In genomic region chr17:19727466-19728113, GRCh38 we compare ENCODE assay signal across 10 cellular contexts. TPM values are rescaled to one million over a fixed set of nuclear protein-coding genes. Genes with fewer than 3 reads are reported as not detected.
DNase-seq lines count a peak whose midpoint lies in the region; ATAC-seq, FAIRE-seq and TF ChIP-seq lines count a peak whose summit lies in the region.
"Had no signal": no experiment of that assay in that cellular context is flagged by ENCODE, and none has a peak within 500 bp of the region (broad histone marks: within the 10 kb centered on the region; RNA-seq: fewer than 3 reads in every experiment).

No MANE protein-coding gene starts in this region.

- H2BK20ac ChIP-seq in H1 (ENCODE audit: low read length) = no peak overlapping the region

- H3K4me2 ChIP-seq in H1 (ENCODE audit: insufficient read depth in 1 of 2, low read depth in 2 of 2, low read length in 2 of 2) = no peak overlapping the region

- no peak overlapping the region for H2BK120ac ChIP-seq in H1 (replicated peaks; ENCODE audit: low read depth, low read length)

- no peaks in the 10 kb centered on the region for H3K9me3 ChIP-seq in H1 (ENCODE audit: insufficient read depth in 2 of 2, low read depth in 1 of 2, low read length in 1 of 2)
- H3K9me3 ChIP-seq in mucosa of descending colon = no peaks in the 10 kb centered on the region
- H3K9me3 ChIP-seq in vagina = no peaks in the 10 kb centered on the region

- H3K36me3 Mint-ChIP-seq in T-cell = no peaks in the 10 kb centered on the region
- H3K36me3 Mint-ChIP-seq: CD4-positive, alpha-beta memory T cell; naive B cell had no signal

- no peak overlapping the region for H3K4ac ChIP-seq in H1 (replicated peaks; ENCODE audit: insufficient read length, low read depth, low read length)

- H3K4me1 Mint-ChIP-seq in T-cell = peaks cover 25 to 27% (median 26%) of the 10 kb centered on the region in 3 donors

- no peak overlapping the region for H4K91ac ChIP-seq in H1 (replicated peaks; ENCODE audit: insufficient read length, low read length)

- H3K14ac ChIP-seq in H1 (ENCODE audit: insufficient read length) = no peak overlapping the region

- TF ChIP-seq RAD21 in H1 (IDR thresholded peaks at IDR 0.05 in 1 of 2, conservative IDR thresholded peaks at IDR 0.05 in 1 of 2; ENCODE audit: low read depth in 2 of 2, low read length in 2 of 2) = no peak

- CTCF ChIA-PET in H1 (lab: Charles Lee; ENCODE audit: partially characterized antibody) (interaction anchor here (0.6 to 2.5 kb wide), 17 partner anchors 9 to 328 kb away, joined by 3 to 13 read pairs (median 4); no protein-coding TSS in a partner anchor), T-cell (lab: Charles Lee) (interaction anchor here in 1 of 2 donors (1.5 kb wide), 1 partner anchor 17 kb away, joined by 4 read pairs; no protein-coding TSS in a partner anchor)

- no peaks in the 10 kb centered on the region for H4K20me1 ChIP-seq in H1 (replicated peaks in 1 of 2; ENCODE audit: control insufficient read depth in 1 of 2, insufficient read depth in 2 of 2, low read length in 2 of 2)

- H3K36me3 ChIP-seq in H1 (ENCODE audit: control insufficient read depth in 2 of 4, insufficient read depth in 4 of 4, low read length in 3 of 4) = no peaks in the 10 kb centered on the region
- H3K36me3 ChIP-seq in mucosa of descending colon (ENCODE audit: low read depth) = no peaks in the 10 kb centered on the region
- H3K36me3 ChIP-seq in vagina = no peaks in the 10 kb centered on the region

- WGBS in H1 (ENCODE audit: extremely low coverage in 1 of 2, insufficient coverage in 1 of 2, insufficient read length in 1 of 2, insufficient replicate concordance in 2 of 2, low coverage in 1 of 2, low lambda C conversion rate in 2 of 2, missing lambda C conversion rate in 1 of 2), 2 experiments = 91% methylated on average over 4 of the region's 4 CpGs; no CpG with 5 or more reads in 1 of the 2 experiments

- H3K23ac ChIP-seq in H1 (ENCODE audit: insufficient read length) = no peak overlapping the region

- H2BK5ac ChIP-seq in H1 (ENCODE audit: low read depth, low read length) = no peak overlapping the region

- H2AK5ac ChIP-seq in H1 (ENCODE audit: low read depth, low read length) = peak overlapping the region; percentile 53; the same call in 1 of the 2 replicates

- H3K4me3 ChIP-seq in H1 (ENCODE audit: extremely low read depth in 1 of 4, insufficient read depth in 2 of 4, low read depth in 3 of 4, low read length in 4 of 4) (no peak overlapping the region), mucosa of descending colon (no peak overlapping the region), vagina (peak overlapping the region in 1 of 2 donors; percentile 8)

- DNase-seq in NCI-H510A treated with DMSO at 0.1 percent for 48 hours (lab: John Stamatoyannopoulos, UW) = peak; percentile 65
- no peak for DNase-seq in NCI-H510A (lab: John Stamatoyannopoulos, UW)
- DNase-seq in H1 (ENCODE audit: low read depth in 1 of 2, low spot score in 2 of 2) = no peak
- peak in 2 of 3 donors; percentile 43 to 58 for DNase-seq in mucosa of descending colon
- DNase-seq in vagina (ENCODE audit: extremely low spot score in 2 of 2) = peak in 1 of 2 donors; percentile 96
- no peak for DNase-seq in T-cell
- DNase-seq in LoVo (ENCODE audit: low spot score) = no peak
- no peak for DNase-seq in HuH-7 (ENCODE audit: low spot score)
- DNase-seq: CD4-positive, alpha-beta memory T cell; naive B cell had no signal

- peak; percentile 35 for ATAC-seq in mucosa of descending colon
- ATAC-seq in T-cell (replicated peaks in 1 of 4) = no peak

- H3K18ac ChIP-seq in H1 (ENCODE audit: extremely low read depth, low read length) = no peak overlapping the region

- no peak overlapping the region for H3K4me3 Mint-ChIP-seq in T-cell
- H3K4me3 Mint-ChIP-seq: CD4-positive, alpha-beta memory T cell; naive B cell had no signal

- no peak overlapping the region for H4K5ac ChIP-seq in H1 (ENCODE audit: insufficient read length, low read depth, low read length)

- no peak for FAIRE-seq in H1 (lab: Jason Lieb, UNC)

- no peak overlapping the region for H2AFZ ChIP-seq in H1 (ENCODE audit: low read length)

- H3K79me2 ChIP-seq in H1 (ENCODE audit: control insufficient read depth in 1 of 2, insufficient read depth in 2 of 2, low read length in 2 of 2) = no peaks in the 10 kb centered on the region

- no peaks in the 10 kb centered on the region for H3K27me3 Mint-ChIP-seq in T-cell
- H3K27me3 Mint-ChIP-seq: CD4-positive, alpha-beta memory T cell had no signal

- H3K9me3 Mint-ChIP-seq in T-cell = no peaks in the 10 kb centered on the region
- H3K9me3 Mint-ChIP-seq: CD4-positive, alpha-beta memory T cell; naive B cell had no signal

- H2BK12ac ChIP-seq in H1 (ENCODE audit: low read depth, low read length) = no peak overlapping the region

- intact Hi-C loops in mucosa of descending colon (cut with DNase I, micrococcal nuclease) (no loop called here), vagina (cut with DNase I) (no loop called here)

- H3K27ac Mint-ChIP-seq in T-cell = peak overlapping the region in 1 of 2 donors; percentile 90
- H3K27ac Mint-ChIP-seq: naive B cell had no signal

- H3K56ac ChIP-seq in H1 (replicated peaks; ENCODE audit: insufficient read length, low read depth, low read length) = no peak overlapping the region

- no peaks in the 10 kb centered on the region for H3K23me2 ChIP-seq in H1 (ENCODE audit: low read depth, low read length)

- TF ChIP-seq EP300 in H1 (IDR thresholded peaks at IDR 0.05; ENCODE audit: borderline replicate concordance in 1 of 2, low read depth in 2 of 2, low read length in 2 of 2) = no peak

- H3K4me1 ChIP-seq in H1 (replicated peaks in 1 of 4; ENCODE audit: control insufficient read depth in 3 of 4, insufficient read depth in 4 of 4, low read length in 3 of 4) (no peaks in the 10 kb centered on the region), mucosa of descending colon (ENCODE audit: low read depth) (peaks cover 23% of the 10 kb centered on the region), vagina (peaks cover 62% of the 10 kb centered on the region)

- no peaks in the 10 kb centered on the region for H3K27me3 ChIP-seq in H1 (replicated peaks in 1 of 4; ENCODE audit: control insufficient read depth in 3 of 4, extremely low read depth in 1 of 4, insufficient read depth in 3 of 4, low read length in 3 of 4)
- H3K27me3 ChIP-seq in vagina = no peaks in the 10 kb centered on the region

- no peak for TF ChIP-seq POLR2A in H1 (IDR thresholded peaks at IDR 0.05; ENCODE audit: control extremely low read depth in 1 of 2, low read depth in 2 of 2, low read length in 2 of 2)
- TF ChIP-seq POLR2A in vagina (IDR thresholded peaks at IDR 0.05) = no peak

- no peak overlapping the region for H3K27ac ChIP-seq in H1 (ENCODE audit: low read depth, low read length)
- peak overlapping the region; percentile 95 for H3K27ac ChIP-seq in vagina

- TF ChIP-seq CTCF in H1 (IDR thresholded peaks at IDR 0.05; ENCODE audit: control extremely low read depth in 1 of 3, insufficient read depth in 1 of 3, low read depth in 1 of 3, low read length in 3 of 3) (no peak), mucosa of descending colon (IDR thresholded peaks at IDR 0.05) (no peak), vagina (IDR thresholded peaks at IDR 0.05) (no peak)

- H2BK15ac ChIP-seq in H1 (ENCODE audit: low read length) = no peak overlapping the region

- H3K9ac ChIP-seq in H1 (replicated peaks in 1 of 4; ENCODE audit: extremely low read depth in 1 of 4, low read depth in 3 of 4, low read length in 3 of 4) = no peak overlapping the region

- no peak overlapping the region for H4K8ac ChIP-seq in H1 (ENCODE audit: extremely low read depth, insufficient read depth, low read length)

- POLR2A ChIA-PET in H1 (lab: Charles Lee; ENCODE audit: partially characterized antibody) = no interaction called here
- POLR2A ChIA-PET in T-cell (lab: Charles Lee) = no interaction called here

- H3K79me1 ChIP-seq in H1 (ENCODE audit: low read depth, low read length) = no peaks in the 10 kb centered on the region

TF ChIP-seq in H1, 55 proteins besides CTCF, POLR2A, EP300 and RAD21 (continues in another document):
- TF ChIP-seq CEBPB (IDR thresholded peaks at IDR 0.05; ENCODE audit: low read depth, low read length) (no peak), CHD2 (IDR thresholded peaks at IDR 0.05; ENCODE audit: low read length) (no peak), RNF2 (IDR thresholded peaks at IDR 0.05; ENCODE audit: borderline replicate concordance, low read depth, low read length, missing control alignments, poor library complexity, severe bottlenecking) (no peak), SAP30 (IDR thresholded peaks at IDR 0.05; ENCODE audit: insufficient read depth, insufficient replicate concordance, low read length) (no peak), GABPA (IDR thresholded peaks at IDR 0.05; ENCODE audit: borderline replicate concordance, insufficient read depth, low read length) (no peak), NRF1 (IDR thresholded peaks at IDR 0.05; ENCODE audit: low read depth, low read length) (no peak), PHF8 (conservative IDR thresholded peaks at IDR 0.05; ENCODE audit: low read depth, low read length) (no peak), RXRA (IDR thresholded peaks at IDR 0.05; ENCODE audit: insufficient read depth, low read depth, low read length) (no peak), CBX5 (IDR thresholded peaks at IDR 0.05; ENCODE audit: low read depth, low read length) (no peak)

RNA-seq across cellular contexts. Expression of gene SLC47A2, which starts 11.2 kb away (rescaled TPM):
- total RNA-seq in H1 (2021; fragmentation: NEBNext Ultra II Directional; extraction: Animal tissue kit (Norgen Biotek cat#: 25700)) = not detected in 2 replicates
- not detected in 2 replicates for polyA plus RNA-seq in H1 (2011; rRNA removed)
- polyA plus RNA-seq in H1 (2011; cell fraction: cytosol; rRNA removed) = not detected
- polyA plus RNA-seq in H1 (2011; cell fraction: nucleus; rRNA removed) = not detected
- 0.07 to 0.09 TPM in 2 of 4 replicates, not detected in the others for polyA plus RNA-seq in H1 (2012, experiment 1 of 2)
- not detected for polyA plus RNA-seq in H1 (2012, experiment 2 of 2)
- polyA plus RNA-seq in H1 (2013, experiment 1 of 2) = not detected
- polyA plus RNA-seq in H1 (2013, experiment 2 of 2) = not detected
- not detected in 2 replicates for polyA minus RNA-seq in H1 (2011; rRNA and poly(A)+ RNA removed)
- polyA minus RNA-seq in H1 (2011; cell fraction: cytosol; rRNA and poly(A)+ RNA removed) = not detected
- not detected for polyA minus RNA-seq in H1 (2011; cell fraction: nucleus; rRNA and poly(A)+ RNA removed)
- under 1 TPM; 0.28 to 0.65 (median 0.38) TPM for total RNA-seq in mucosa of descending colon
- total RNA-seq in vagina = 0.74 TPM
- total RNA-seq in T-cell = not detected
- total RNA-seq: CD4-positive, alpha-beta memory T cell had no signal
- polyA plus RNA-seq: CD4-positive, alpha-beta memory T cell had no signal

RNA-seq across cellular contexts. Expression of gene ALDH3A1, which starts 20.5 kb away (rescaled TPM):
- total RNA-seq in H1 (2021; fragmentation: NEBNext Ultra II Directional; extraction: Animal tissue kit (Norgen Biotek cat#: 25700)) = 0.37 and 0.46 TPM in 2 replicates
- polyA plus RNA-seq in H1 (2011; rRNA removed) = 0.75 and 1.4 TPM in 2 replicates
- polyA plus RNA-seq in H1 (2011; cell fraction: cytosol; rRNA removed) = 0.43 TPM
- polyA plus RNA-seq in H1 (2011; cell fraction: nucleus; rRNA removed) = 1.1 TPM
- polyA plus RNA-seq in H1 (2012, experiment 1 of 2) = 0.23 to 0.94 TPM (median 0.48 TPM) in 4 replicates
- polyA plus RNA-seq in H1 (2012, experiment 2 of 2) = 0.30 TPM
- polyA plus RNA-seq in H1 (2013, experiment 1 of 2) = 0.30 TPM
- 0.09 TPM for polyA plus RNA-seq in H1 (2013, experiment 2 of 2)
- 0.69 and 0.83 TPM in 2 replicates for polyA minus RNA-seq in H1 (2011; rRNA and poly(A)+ RNA removed)
- not detected for polyA minus RNA-seq in H1 (2011; cell fraction: cytosol; rRNA and poly(A)+ RNA removed)
- polyA minus RNA-seq in H1 (2011; cell fraction: nucleus; rRNA and poly(A)+ RNA removed) = 1.3 TPM
- total RNA-seq in mucosa of descending colon (1 to 10 TPM in 2 of 3 donors, under 1 TPM in 1; 0.60 to 5.9 (median 3.1) TPM), vagina (14.2 TPM), T-cell (not detected)
- total RNA-seq: CD4-positive, alpha-beta memory T cell had no signal
- polyA plus RNA-seq: CD4-positive, alpha-beta memory T cell had no signal

Comparison
In these comparisons a context has a peak if more than half of its experiments do, and no peak if none do; other contexts are left out.
1. DNase-seq: peak in NCI-H510A treated with DMSO at 0.1 percent for 48 hours (single experiment) and mucosa of descending colon (2 of 3); none in NCI-H510A (single experiment), H1 (0 of 2), T-cell (0 of 34), LoVo (single experiment) and HuH-7 (single experiment).